ENCODE assay signal across 10 cellular contexts in the genomic region with DNA sequence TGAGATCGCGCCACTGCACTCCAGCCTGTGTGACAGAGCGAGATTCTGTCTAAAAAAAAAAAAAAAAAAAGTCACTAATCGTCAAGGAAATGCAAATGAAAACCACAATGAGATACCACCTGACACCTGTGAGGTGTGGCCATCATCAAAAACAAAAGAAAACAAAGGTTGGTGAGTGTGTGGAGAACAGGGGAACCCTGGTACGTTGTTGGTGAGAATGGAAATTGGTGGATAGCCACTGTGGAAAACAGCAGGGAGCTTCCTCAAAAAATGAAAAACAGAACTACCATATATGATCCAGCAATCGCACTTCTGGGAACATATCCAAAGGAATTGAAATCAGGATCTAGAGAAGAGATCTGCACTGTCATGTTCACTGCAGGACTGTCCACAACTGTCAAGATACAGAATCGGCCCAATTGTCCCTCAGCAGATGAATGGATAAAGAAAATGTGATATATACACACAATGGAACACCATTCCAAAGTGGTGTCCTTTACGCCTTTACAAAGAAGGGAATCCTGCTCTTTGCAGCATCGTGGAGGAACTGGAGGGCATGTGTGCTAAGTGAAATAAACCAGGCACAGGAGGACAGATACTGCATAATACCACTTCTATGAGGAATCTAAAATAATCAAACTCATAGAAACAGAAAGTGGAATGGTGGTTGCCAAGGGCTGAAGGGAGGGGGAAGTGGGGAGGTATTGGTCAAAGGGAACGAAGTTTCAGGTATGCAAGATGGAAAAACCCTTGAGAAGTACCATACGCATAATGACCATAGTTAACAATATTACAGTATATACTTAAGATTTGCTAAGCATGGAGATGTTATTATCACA.
DNase-seq lines count a peak whose midpoint lies in the region; ATAC-seq and TF ChIP-seq lines count a peak whose summit lies in the region.
"Had no signal": no experiment of that assay in that cellular context is flagged by ENCODE, and none has a peak within 500 bp of the region (broad histone marks: within the 10 kb centered on the region; RNA-seq: fewer than 3 reads in every experiment).

No MANE protein-coding gene starts in this region.

- ATAC-seq in CD4-positive, CD25-positive, alpha-beta regulatory T cell (ENCODE audit: low read depth in 2 of 2), result peak; percentile 69 to 72
- peak; percentile 43 for ATAC-seq in GM19397 (IDR thresholded peaks at IDR 0.05; ENCODE audit: unreplicated experiment)
- peak; percentile 59 for ATAC-seq in HG03159 (IDR thresholded peaks at IDR 0.05; ENCODE audit: unreplicated experiment)

- intact Hi-C loops in left ventricle myocardium inferior (cut with micrococcal nuclease), result no loop called here

- H3K4me1 Mint-ChIP-seq in CD4-positive, CD25-positive, alpha-beta regulatory T cell, result peaks cover 18 to 57% (median 36%) of the 10 kb centered on the region in 4 donors
- H3K4me1 Mint-ChIP-seq in activated naive CD8-positive, alpha-beta T cell treated with anti-CD3 and anti-CD28 coated beads for 36 hours, result peaks cover 41% of the 10 kb centered on the region

- peak overlapping the region; percentile 93 to 95 (median 94) for H3K27ac Mint-ChIP-seq in CD4-positive, CD25-positive, alpha-beta regulatory T cell
- peak overlapping the region; percentile 59 for H3K27ac Mint-ChIP-seq in activated naive CD8-positive, alpha-beta T cell treated with anti-CD3 and anti-CD28 coated beads for 36 hours

- no peaks in the 10 kb centered on the region for H3K27me3 ChIP-seq in CD4-positive, CD25-positive, alpha-beta regulatory T cell (ENCODE audit: control insufficient read depth, insufficient read depth, low read length)
- H3K27me3 ChIP-seq in left ventricle myocardium inferior (ENCODE audit: low read depth), result no peaks in the 10 kb centered on the region

- peak overlapping the region; percentile 75 to 82 (median 80) for H3K4me3 Mint-ChIP-seq in CD4-positive, CD25-positive, alpha-beta regulatory T cell
- peak overlapping the region; percentile 35 for H3K4me3 Mint-ChIP-seq in activated naive CD8-positive, alpha-beta T cell treated with anti-CD3 and anti-CD28 coated beads for 36 hours

- H3K9me3 ChIP-seq in CD4-positive, CD25-positive, alpha-beta regulatory T cell (ENCODE audit: control insufficient read depth in 2 of 2, low read length in 2 of 2), result no peaks in the 10 kb centered on the region
- H3K9me3 ChIP-seq in left ventricle myocardium inferior (replicated peaks), result no peaks in the 10 kb centered on the region
- H3K9me3 ChIP-seq: Caco-2 had no signal

- peak; percentile 28 to 82 (median 78) for DNase-seq in CD4-positive, CD25-positive, alpha-beta regulatory T cell
- peak; percentile 28 for DNase-seq in activated naive CD8-positive, alpha-beta T cell treated with anti-CD3 and anti-CD28 coated beads for 36 hours
- DNase-seq in MV-4-11 (lab: John Stamatoyannopoulos, UW), result no peak
- DNase-seq in DMS153 treated with DMSO at 0.1 percent for 48 hours (lab: John Stamatoyannopoulos, UW; ENCODE audit: unreplicated experiment), result no peak
- no peak for DNase-seq in left ventricle myocardium inferior
- DNase-seq in SW 1271 (lab: John Stamatoyannopoulos, UW), result no peak
- DNase-seq: anterior cingulate cortex, Caco-2 had no signal

- peaks cover 53% of the 10 kb centered on the region for H3K4me1 ChIP-seq in CD4-positive, CD25-positive, alpha-beta regulatory T cell (ENCODE audit: control insufficient read depth, insufficient read depth, low read length, poor library complexity, severe bottlenecking)
- H3K4me1 ChIP-seq in left ventricle myocardium inferior, result peaks cover 14% of the 10 kb centered on the region

- peaks cover 3% of the 10 kb centered on the region for H3K36me3 Mint-ChIP-seq in CD4-positive, CD25-positive, alpha-beta regulatory T cell
- no peaks in the 10 kb centered on the region for H3K36me3 Mint-ChIP-seq in activated naive CD8-positive, alpha-beta T cell treated with anti-CD3 and anti-CD28 coated beads for 36 hours

- peaks cover 0 to 3% (median 0%) of the 10 kb centered on the region in 7 donors for H3K9me3 Mint-ChIP-seq in CD4-positive, CD25-positive, alpha-beta regulatory T cell
- H3K9me3 Mint-ChIP-seq in activated naive CD8-positive, alpha-beta T cell treated with anti-CD3 and anti-CD28 coated beads for 36 hours, result no peaks in the 10 kb centered on the region

- no peaks in the 10 kb centered on the region for H3K27me3 Mint-ChIP-seq in CD4-positive, CD25-positive, alpha-beta regulatory T cell
- H3K27me3 Mint-ChIP-seq in activated naive CD8-positive, alpha-beta T cell treated with anti-CD3 and anti-CD28 coated beads for 36 hours, result no peaks in the 10 kb centered on the region

- peak overlapping the region; percentile 68 for H3K27ac ChIP-seq in CD4-positive, CD25-positive, alpha-beta regulatory T cell (ENCODE audit: insufficient read depth, low read length, poor library complexity, severe bottlenecking)
- no peak overlapping the region for H3K27ac ChIP-seq in left ventricle myocardium inferior (replicated peaks)

- no peaks in the 10 kb centered on the region for H3K36me3 ChIP-seq in CD4-positive, CD25-positive, alpha-beta regulatory T cell (ENCODE audit: control insufficient read depth, insufficient read depth, low read length)
- H3K36me3 ChIP-seq in left ventricle myocardium inferior, result no peaks in the 10 kb centered on the region

- peak overlapping the region; percentile 82 for H3K4me3 ChIP-seq in CD4-positive, CD25-positive, alpha-beta regulatory T cell (ENCODE audit: low read depth, low read length)
- H3K4me3 ChIP-seq in left ventricle myocardium inferior, result no peak overlapping the region

- TF ChIP-seq CTCF in left ventricle myocardium inferior (IDR thresholded peaks at IDR 0.05; ENCODE audit: borderline replicate concordance), result no peak

Comparison
In these comparisons a context has a peak if more than half of its experiments do, and no peak if none do; other contexts are left out.
1. DNase-seq: peak in CD4-positive, CD25-positive, alpha-beta regulatory T cell (3 of 3) and activated naive CD8-positive, alpha-beta T cell treated with anti-CD3 and anti-CD28 coated beads for 36 hours (single experiment); none in MV-4-11 (single experiment), DMS153 treated with DMSO at 0.1 percent for 48 hours (single experiment), left ventricle myocardium inferior (single experiment) and SW 1271 (0 of 2).
2. Peak in every context shown above with its lines, with median percentiles within 50 percentile points of each other: ATAC-seq.